Comparison of ENCODE assay signal across 11 cellular contexts in genomic region chr9:89427621-89428221, GRCh38.
A peak's percentile ranks its signal among the peaks of the same experiment; 100 is the strongest.
DNase-seq lines count a peak whose midpoint lies in the region; ATAC-seq and TF ChIP-seq lines count a peak whose summit lies in the region.
"Had no signal": no experiment of that assay in that cellular context is flagged by ENCODE, and none has a peak within 500 bp of the region (broad histone marks: within the 10 kb centered on the region; RNA-seq: fewer than 3 reads in every experiment).

No MANE protein-coding gene starts in this region.

- peaks cover 88% of the 10 kb centered on the region for H3K4me1 Mint-ChIP-seq in activated B cell treated with CpG ODN at 0.5 μM for 24 hours
- H3K4me1 Mint-ChIP-seq in activated naive CD4-positive, alpha-beta T cell treated with anti-CD3 and anti-CD28 coated beads, Interleukin-2, amount 50 U/mL, for 24 hours = peaks cover 100% of the 10 kb centered on the region

- intact Hi-C loops in activated B cell treated with CpG ODN at 0.5 μM for 24 hours (cut with micrococcal nuclease) = loop anchor here (2.0 to 5.0 kb wide), 5 partner anchors 27 to 70 kb away; partner anchors contain the start of gene SEMA4D

- no peaks in the 10 kb centered on the region for H3K9me3 Mint-ChIP-seq in activated B cell treated with CpG ODN at 0.5 μM for 24 hours
- H3K9me3 Mint-ChIP-seq in activated naive CD4-positive, alpha-beta T cell treated with anti-CD3 and anti-CD28 coated beads, Interleukin-2, amount 50 U/mL, for 24 hours = no peaks in the 10 kb centered on the region

- ATAC-seq in activated B cell treated with CpG ODN at 0.5 μM for 24 hours (ENCODE audit: low read depth) (peak; percentile 21), HG02759 (IDR thresholded peaks at IDR 0.05; ENCODE audit: unreplicated experiment) (no peak), GM21717 (IDR thresholded peaks at IDR 0.05; ENCODE audit: unreplicated experiment) (no peak), HG03025 (IDR thresholded peaks at IDR 0.05; ENCODE audit: low FRiP score, unreplicated experiment) (no peak)

- DNase-seq in Caki2 (ENCODE audit: low read depth) (peak; percentile 33), activated B cell treated with CpG ODN at 0.5 μM for 24 hours (no peak), NCI-H345 treated with DMSO at 0.1 percent for 48 hours (lab: John Stamatoyannopoulos, UW; ENCODE audit: unreplicated experiment) (no peak)
- peak in 3 of 4 experiments; percentile 53 to 83 (median 72) for DNase-seq in stimulated activated CD4-positive, alpha-beta T cell treated with anti-CD3 and anti-CD28 coated beads, Interleukin-1b, Interleukin-23, amount 100 ng/mL, for 24 hours (ENCODE audit: low read depth in 4 of 4, low spot score in 1 of 4)
- DNase-seq: glutamatergic neuron, H9, NCI-H1048 had no signal

- no peak for TF ChIP-seq CTCF in activated B cell treated with CpG ODN at 0.5 μM for 24 hours (IDR thresholded peaks at IDR 0.05)

- in situ Hi-C loops in Caki2 (cut with HindIII; ENCODE audit: low pct_unique_long_range_greater_than_20kb, low sequenced_read_pairs) = no loop called here

- no peak overlapping the region for H3K4me3 Mint-ChIP-seq in activated B cell treated with CpG ODN at 0.5 μM for 24 hours
- H3K4me3 Mint-ChIP-seq in activated naive CD4-positive, alpha-beta T cell treated with anti-CD3 and anti-CD28 coated beads, Interleukin-2, amount 50 U/mL, for 24 hours = peak overlapping the region; percentile 81
- H3K4me3 Mint-ChIP-seq: H9 had no signal

- H3K36me3 Mint-ChIP-seq in activated B cell treated with CpG ODN at 0.5 μM for 24 hours (ENCODE audit: low read depth) = peaks cover 2% of the 10 kb centered on the region
- peaks cover 16% of the 10 kb centered on the region for H3K36me3 Mint-ChIP-seq in activated naive CD4-positive, alpha-beta T cell treated with anti-CD3 and anti-CD28 coated beads, Interleukin-2, amount 50 U/mL, for 24 hours

- no peaks in the 10 kb centered on the region for H3K27me3 Mint-ChIP-seq in activated B cell treated with CpG ODN at 0.5 μM for 24 hours
- no peaks in the 10 kb centered on the region for H3K27me3 Mint-ChIP-seq in activated naive CD4-positive, alpha-beta T cell treated with anti-CD3 and anti-CD28 coated beads, Interleukin-2, amount 50 U/mL, for 24 hours

- POLR2A ChIA-PET in activated B cell treated with CpG ODN at 0.5 μM for 24 hours (lab: Charles Lee) = no interaction called here

- H3K27ac Mint-ChIP-seq in activated B cell treated with CpG ODN at 0.5 μM for 24 hours = peak overlapping the region; percentile 35
- peak overlapping the region; percentile 100 for H3K27ac Mint-ChIP-seq in activated naive CD4-positive, alpha-beta T cell treated with anti-CD3 and anti-CD28 coated beads, Interleukin-2, amount 50 U/mL, for 24 hours

- CTCF ChIA-PET in activated B cell treated with CpG ODN at 0.5 μM for 24 hours (lab: Charles Lee) = interaction anchor here (7.4 kb wide), 1 partner anchor 122 kb away, joined by 120 read pairs; no protein-coding TSS in a partner anchor

Comparison
In these comparisons a context has a peak if more than half of its experiments do, and no peak if none do; other contexts are left out.
1. DNase-seq: peak in Caki2 (single experiment) and stimulated activated CD4-positive, alpha-beta T cell treated with anti-CD3 and anti-CD28 coated beads, Interleukin-1b, Interleukin-23, amount 100 ng/mL, for 24 hours (3 of 4); none in activated B cell treated with CpG ODN at 0.5 μM for 24 hours (single experiment) and NCI-H345 treated with DMSO at 0.1 percent for 48 hours (single experiment).